In the genomic region with DNA sequence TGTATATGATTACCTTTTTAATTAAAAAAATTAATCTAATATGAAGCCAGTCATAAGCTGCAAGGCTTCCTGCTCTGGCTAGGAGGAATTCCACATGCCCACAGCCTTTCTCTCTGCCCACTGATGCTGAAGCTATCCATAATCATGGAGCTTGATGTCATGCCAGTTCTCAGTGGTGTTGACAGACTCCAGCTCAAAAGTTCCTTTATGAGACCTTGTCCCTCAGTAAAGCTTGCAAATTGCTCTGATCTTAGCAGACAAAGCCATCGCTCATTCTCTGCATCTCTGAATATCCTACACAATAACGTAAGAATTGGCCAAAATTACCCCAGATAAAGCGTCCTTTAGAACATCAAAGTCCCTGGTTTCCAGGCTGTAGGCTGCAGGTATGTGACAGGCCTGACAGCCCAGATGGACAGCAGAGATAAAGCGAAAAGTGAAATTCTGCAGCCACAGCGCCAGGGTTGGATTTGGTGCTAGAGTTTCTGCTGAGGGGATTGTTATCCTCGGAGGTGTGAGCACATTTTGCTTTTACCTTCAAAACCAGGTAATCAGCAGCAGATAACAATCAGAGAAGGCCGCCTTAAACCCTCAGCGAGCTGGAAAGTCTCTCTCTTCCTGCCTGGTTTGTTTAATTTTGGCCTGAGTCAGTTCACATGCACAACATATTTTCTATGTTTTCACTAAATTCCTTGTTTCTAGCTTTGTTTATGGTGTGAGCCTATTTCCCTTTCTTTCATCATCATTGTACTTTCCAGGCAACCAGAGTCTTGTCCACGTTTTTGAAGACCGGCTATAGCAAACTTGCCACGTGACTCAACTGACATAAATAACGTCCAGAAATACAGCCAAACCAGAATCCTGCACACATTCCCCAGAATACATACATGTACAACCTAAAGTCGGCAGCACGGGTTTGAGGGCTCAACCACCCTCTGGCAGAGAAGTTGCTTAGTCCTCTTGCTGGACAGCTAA, we compare ENCODE assay signal across 17 cellular contexts. TPM values are rescaled to one million over a fixed set of nuclear protein-coding genes. Genes with fewer than 3 reads are reported as not detected.
DNase-seq lines count a peak whose midpoint lies in the region; ATAC-seq and TF ChIP-seq lines count a peak whose summit lies in the region.
"Had no signal": no experiment of that assay in that cellular context is flagged by ENCODE, and none has a peak within 500 bp of the region (broad histone marks: within the 10 kb centered on the region; RNA-seq: fewer than 3 reads in every experiment).

No MANE protein-coding gene starts in this region.

- peak; percentile 73 for DNase-seq in AG09319 (ENCODE audit: extremely low read depth, low read depth)
- peak; percentile 21 for DNase-seq in HFFc6
- no peak for DNase-seq in chondrocyte (ENCODE audit: low spot score)
- DNase-seq in non-pigmented ciliary epithelial cell (ENCODE audit: low read depth) = peak; percentile 48
- no peak for DNase-seq in stimulated activated CD4-positive, alpha-beta T cell treated with anti-CD3 and anti-CD28 coated beads, Interleukin-2, amount 100 ng/mL, for 24 hours
- no peak for DNase-seq in foreskin melanocyte
- DNase-seq in right atrium auricular region (ENCODE audit: low spot score) = no peak
- no peak for DNase-seq in activated CD8-positive, alpha-beta T cell treated with anti-CD3 and anti-CD28 coated beads, Interleukin-2, amount 10 ng/mL, durations not matched to agents 7 days and 5 days
- DNase-seq: activated CD4-positive, alpha-beta T cell treated with anti-CD3 and anti-CD28 coated beads, Interleukin-2, amount 10 ng/mL, durations not matched to agents 7 days and 5 days; activated naive CD4-positive, alpha-beta T cell treated with anti-CD3 and anti-CD28 coated beads for 36 hours; activated T-cell treated with anti-CD3 and anti-CD28 coated beads for 4 hours; BE2C; body of pancreas; NCI-H2029; SJCRH30; stimulated activated naive CD8-positive, alpha-beta T cell treated with anti-CD3 and anti-CD28 coated beads, Interleukin-15, amount 100 ng/mL, for 72 hours had no signal

- TF ChIP-seq CTCF in AG09319 (IDR thresholded peaks at IDR 0.05; ENCODE audit: low read depth, low read length) (no peak), HFFc6 (IDR thresholded peaks at IDR 0.05) (no peak), chondrocyte (IDR thresholded peaks at IDR 0.05) (no peak), right atrium auricular region (IDR thresholded peaks at IDR 0.05) (no peak)

- no peak overlapping the region for H3K4me3 ChIP-seq in right atrium auricular region
- H3K4me3 ChIP-seq: body of pancreas, SJCRH30 had no signal

- H3K4me1 Mint-ChIP-seq in HFFc6 (ENCODE audit: low read depth) (peaks cover 12% of the 10 kb centered on the region), chondrocyte (ENCODE audit: low read depth) (peaks cover 19% of the 10 kb centered on the region)
- no peaks in the 10 kb centered on the region for H3K4me1 Mint-ChIP-seq in activated CD8-positive, alpha-beta T cell treated with anti-CD3 and anti-CD28 coated beads, Interleukin-2, amount 10 ng/mL, durations not matched to agents 7 days and 5 days (ENCODE audit: low read depth)
- H3K4me1 Mint-ChIP-seq: activated CD4-positive, alpha-beta T cell treated with anti-CD3 and anti-CD28 coated beads, Interleukin-2, amount 10 ng/mL, durations not matched to agents 7 days and 5 days; stimulated activated naive CD8-positive, alpha-beta T cell treated with anti-CD3 and anti-CD28 coated beads, Interleukin-15, amount 100 ng/mL, for 72 hours had no signal

- no peak overlapping the region for H3K27ac ChIP-seq in right atrium auricular region
- H3K27ac ChIP-seq: body of pancreas, SJCRH30 had no signal

- H3K36me3 Mint-ChIP-seq in HFFc6 (ENCODE audit: low read depth) (no peaks in the 10 kb centered on the region), chondrocyte (ENCODE audit: low read depth) (no peaks in the 10 kb centered on the region)
- no peaks in the 10 kb centered on the region for H3K36me3 Mint-ChIP-seq in activated CD8-positive, alpha-beta T cell treated with anti-CD3 and anti-CD28 coated beads, Interleukin-2, amount 10 ng/mL, durations not matched to agents 7 days and 5 days (ENCODE audit: low read depth)

- no peak overlapping the region for H3K4me3 Mint-ChIP-seq in HFFc6
- H3K4me3 Mint-ChIP-seq in chondrocyte (ENCODE audit: unreplicated experiment) = no peak overlapping the region
- no peak overlapping the region for H3K4me3 Mint-ChIP-seq in activated CD8-positive, alpha-beta T cell treated with anti-CD3 and anti-CD28 coated beads, Interleukin-2, amount 10 ng/mL, durations not matched to agents 7 days and 5 days
- H3K4me3 Mint-ChIP-seq: activated CD4-positive, alpha-beta T cell treated with anti-CD3 and anti-CD28 coated beads, Interleukin-2, amount 10 ng/mL, durations not matched to agents 7 days and 5 days; activated naive CD4-positive, alpha-beta T cell treated with anti-CD3 and anti-CD28 coated beads for 36 hours; stimulated activated naive CD8-positive, alpha-beta T cell treated with anti-CD3 and anti-CD28 coated beads, Interleukin-15, amount 100 ng/mL, for 72 hours had no signal

- POLR2A ChIA-PET in activated CD8-positive, alpha-beta T cell treated with anti-CD3 and anti-CD28 coated beads, Interleukin-2, amount 10 ng/mL, durations not matched to agents 7 days and 5 days (lab: Charles Lee) = no interaction called here

- H3K36me3 ChIP-seq in right atrium auricular region = no peaks in the 10 kb centered on the region
- H3K36me3 ChIP-seq: BE2C, SJCRH30 had no signal

- no peak for ATAC-seq in activated CD8-positive, alpha-beta T cell treated with anti-CD3 and anti-CD28 coated beads, Interleukin-2, amount 10 ng/mL, durations not matched to agents 7 days and 5 days
- ATAC-seq: body of pancreas; left lobe of liver; stimulated activated naive CD8-positive, alpha-beta T cell treated with anti-CD3 and anti-CD28 coated beads, Interleukin-15, amount 100 ng/mL, for 72 hours had no signal

- H3K27ac Mint-ChIP-seq in HFFc6 (peak overlapping the region; percentile 7; the same call in 1 of the 2 replicates), chondrocyte (ENCODE audit: unreplicated experiment) (peak overlapping the region; percentile 87)
- H3K27ac Mint-ChIP-seq in activated CD8-positive, alpha-beta T cell treated with anti-CD3 and anti-CD28 coated beads, Interleukin-2, amount 10 ng/mL, durations not matched to agents 7 days and 5 days = no peak overlapping the region
- H3K27ac Mint-ChIP-seq: activated CD4-positive, alpha-beta T cell treated with anti-CD3 and anti-CD28 coated beads, Interleukin-2, amount 10 ng/mL, durations not matched to agents 7 days and 5 days; activated naive CD4-positive, alpha-beta T cell treated with anti-CD3 and anti-CD28 coated beads for 36 hours; stimulated activated naive CD8-positive, alpha-beta T cell treated with anti-CD3 and anti-CD28 coated beads, Interleukin-15, amount 100 ng/mL, for 72 hours had no signal

- H3K9me3 ChIP-seq in right atrium auricular region = no peaks in the 10 kb centered on the region
- H3K9me3 ChIP-seq: BE2C, body of pancreas, SJCRH30 had no signal

- H3K9me3 Mint-ChIP-seq in HFFc6 = no peaks in the 10 kb centered on the region
- H3K9me3 Mint-ChIP-seq in chondrocyte (ENCODE audit: low read depth) = no peaks in the 10 kb centered on the region
- H3K9me3 Mint-ChIP-seq in activated CD8-positive, alpha-beta T cell treated with anti-CD3 and anti-CD28 coated beads, Interleukin-2, amount 10 ng/mL, durations not matched to agents 7 days and 5 days (ENCODE audit: insufficient read depth) = no peaks in the 10 kb centered on the region
- H3K9me3 Mint-ChIP-seq: activated CD4-positive, alpha-beta T cell treated with anti-CD3 and anti-CD28 coated beads, Interleukin-2, amount 10 ng/mL, durations not matched to agents 7 days and 5 days; activated naive CD4-positive, alpha-beta T cell treated with anti-CD3 and anti-CD28 coated beads for 36 hours; stimulated activated naive CD8-positive, alpha-beta T cell treated with anti-CD3 and anti-CD28 coated beads, Interleukin-15, amount 100 ng/mL, for 72 hours had no signal

- no peaks in the 10 kb centered on the region for H3K27me3 ChIP-seq in right atrium auricular region
- H3K27me3 ChIP-seq: BE2C, body of pancreas, SJCRH30 had no signal

- H3K4me1 ChIP-seq in right atrium auricular region = no peaks in the 10 kb centered on the region
- H3K4me1 ChIP-seq: BE2C, body of pancreas, SJCRH30 had no signal

- CTCF ChIA-PET in activated CD8-positive, alpha-beta T cell treated with anti-CD3 and anti-CD28 coated beads, Interleukin-2, amount 10 ng/mL, durations not matched to agents 7 days and 5 days (lab: Charles Lee) = interaction anchor here (0.7 kb wide), 1 partner anchor 17 kb away, joined by 5 read pairs; no protein-coding TSS in a partner anchor

- H3K27me3 Mint-ChIP-seq in HFFc6 (ENCODE audit: insufficient read depth) = no peaks in the 10 kb centered on the region; the same call in 1 of the 2 replicates
- no peaks in the 10 kb centered on the region for H3K27me3 Mint-ChIP-seq in chondrocyte (ENCODE audit: low read depth)
- H3K27me3 Mint-ChIP-seq in activated CD8-positive, alpha-beta T cell treated with anti-CD3 and anti-CD28 coated beads, Interleukin-2, amount 10 ng/mL, durations not matched to agents 7 days and 5 days (ENCODE audit: low read depth) = peaks cover 11% of the 10 kb centered on the region

RNA-seq across cellular contexts. Expression of gene ALDH1A3, which starts 36.6 kb away (rescaled TPM):
- 1 to 10 TPM in 5 of 6 experiments, under 1 TPM in 1; 1.00 to 2.5 (median 1.9) TPM for total RNA-seq in HFFc6 (2021; fragmentation: NEBNext Ultra II Directional; extraction: Animal tissue kit (Norgen Biotek cat#: 25700))
- total RNA-seq in chondrocyte (0.51 to 0.55 TPM in 2 of 3 replicates, not detected in the other), right atrium auricular region (10 to 100 TPM; 14.7 to 19.7 TPM)
- not detected for total RNA-seq in activated CD8-positive, alpha-beta T cell treated with anti-CD3 and anti-CD28 coated beads, Interleukin-2, amount 10 ng/mL, durations not matched to agents 7 days and 5 days
- total RNA-seq: activated CD4-positive, alpha-beta T cell treated with anti-CD3 and anti-CD28 coated beads, Interleukin-2, amount 10 ng/mL, durations not matched to agents 7 days and 5 days; activated naive CD4-positive, alpha-beta T cell treated with anti-CD3 and anti-CD28 coated beads for 36 hours had no signal

Comparison
In these comparisons a context has a peak if more than half of its experiments do, and no peak if none do; other contexts are left out.
1. DNase-seq: peak in AG09319 (single experiment), HFFc6 (single experiment) and non-pigmented ciliary epithelial cell (single experiment); none in chondrocyte (single experiment), stimulated activated CD4-positive, alpha-beta T cell treated with anti-CD3 and anti-CD28 coated beads, Interleukin-2, amount 100 ng/mL, for 24 hours (0 of 2), foreskin melanocyte (single experiment), right atrium auricular region (single experiment) and activated CD8-positive, alpha-beta T cell treated with anti-CD3 and anti-CD28 coated beads, Interleukin-2, amount 10 ng/mL, durations not matched to agents 7 days and 5 days (single experiment).
2. RNA of gene ALDH1A3, which starts 36.6 kb away (total RNA-seq): 14.7 to 19.7 TPM in right atrium auricular region; 1.00 to 2.5 TPM in HFFc6, 0.51 to 0.55 TPM in chondrocyte and not detected in activated CD8-positive, alpha-beta T cell treated with anti-CD3 and anti-CD28 coated beads, Interleukin-2, amount 10 ng/mL, durations not matched to agents 7 days and 5 days; every median in the first group is over 4 times any median in the second.